1 cellular context compared by ENCODE assay signal in the genomic region with DNA sequence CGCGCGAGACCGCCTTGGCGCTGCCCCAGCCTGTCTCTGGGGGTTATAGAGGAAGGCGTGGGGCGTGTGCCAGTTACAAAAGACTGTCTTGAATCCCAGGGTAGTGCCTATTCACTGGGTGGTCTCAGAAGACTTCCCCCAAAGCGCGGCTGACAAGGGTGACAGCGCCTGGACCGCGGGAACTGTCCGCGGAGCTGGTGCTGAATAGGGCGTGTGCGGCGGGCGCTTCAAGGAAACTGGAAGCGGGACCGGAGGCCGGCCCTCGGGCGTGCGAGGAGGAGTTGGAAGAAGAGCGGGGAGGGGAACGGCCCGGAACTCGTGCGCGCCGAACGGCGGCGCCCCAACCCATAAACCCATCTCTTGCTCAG.
TF ChIP-seq lines count a peak whose summit lies in the region.

No MANE protein-coding gene starts in this region.

TF ChIP-seq in HepG2, 621 proteins besides CTCF, POLR2A, EP300 and RAD21 (continued from another document and continues in another):
- TF ChIP-seq, protein P1, sequence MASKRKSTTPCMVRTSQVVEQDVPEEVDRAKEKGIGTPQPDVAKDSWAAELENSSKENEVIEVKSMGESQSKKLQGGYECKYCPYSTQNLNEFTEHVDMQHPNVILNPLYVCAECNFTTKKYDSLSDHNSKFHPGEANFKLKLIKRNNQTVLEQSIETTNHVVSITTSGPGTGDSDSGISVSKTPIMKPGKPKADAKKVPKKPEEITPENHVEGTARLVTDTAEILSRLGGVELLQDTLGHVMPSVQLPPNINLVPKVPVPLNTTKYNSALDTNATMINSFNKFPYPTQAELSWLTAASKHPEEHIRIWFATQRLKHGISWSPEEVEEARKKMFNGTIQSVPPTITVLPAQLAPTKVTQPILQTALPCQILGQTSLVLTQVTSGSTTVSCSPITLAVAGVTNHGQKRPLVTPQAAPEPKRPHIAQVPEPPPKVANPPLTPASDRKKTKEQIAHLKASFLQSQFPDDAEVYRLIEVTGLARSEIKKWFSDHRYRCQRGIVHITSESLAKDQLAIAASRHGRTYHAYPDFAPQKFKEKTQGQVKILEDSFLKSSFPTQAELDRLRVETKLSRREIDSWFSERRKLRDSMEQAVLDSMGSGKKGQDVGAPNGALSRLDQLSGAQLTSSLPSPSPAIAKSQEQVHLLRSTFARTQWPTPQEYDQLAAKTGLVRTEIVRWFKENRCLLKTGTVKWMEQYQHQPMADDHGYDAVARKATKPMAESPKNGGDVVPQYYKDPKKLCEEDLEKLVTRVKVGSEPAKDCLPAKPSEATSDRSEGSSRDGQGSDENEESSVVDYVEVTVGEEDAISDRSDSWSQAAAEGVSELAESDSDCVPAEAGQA (IDR thresholded peaks at IDR 0.05; ENCODE audit: low read depth): no peak
- TF ChIP-seq, protein P1 (CRISPR knock-in tag; IDR thresholded peaks at IDR 0.05; ENCODE audit: borderline replicate concordance): 0 out of 2 replicates have a peak, but pooled peaks have one; percentile 59
- peak; percentile 94 for TF ChIP-seq ZNF160 (CRISPR knock-in tag; IDR thresholded peaks at IDR 0.05)
- no peak for TF ChIP-seq KDM3A (CRISPR knock-in tag; IDR thresholded peaks at IDR 0.05; ENCODE audit: low read depth)
- TF ChIP-seq, protein P2, sequence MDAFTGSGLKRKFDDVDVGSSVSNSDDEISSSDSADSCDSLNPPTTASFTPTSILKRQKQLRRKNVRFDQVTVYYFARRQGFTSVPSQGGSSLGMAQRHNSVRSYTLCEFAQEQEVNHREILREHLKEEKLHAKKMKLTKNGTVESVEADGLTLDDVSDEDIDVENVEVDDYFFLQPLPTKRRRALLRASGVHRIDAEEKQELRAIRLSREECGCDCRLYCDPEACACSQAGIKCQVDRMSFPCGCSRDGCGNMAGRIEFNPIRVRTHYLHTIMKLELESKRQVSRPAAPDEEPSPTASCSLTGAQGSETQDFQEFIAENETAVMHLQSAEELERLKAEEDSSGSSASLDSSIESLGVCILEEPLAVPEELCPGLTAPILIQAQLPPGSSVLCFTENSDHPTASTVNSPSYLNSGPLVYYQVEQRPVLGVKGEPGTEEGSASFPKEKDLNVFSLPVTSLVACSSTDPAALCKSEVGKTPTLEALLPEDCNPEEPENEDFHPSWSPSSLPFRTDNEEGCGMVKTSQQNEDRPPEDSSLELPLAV (CRISPR knock-in tag; conservative IDR thresholded peaks at IDR 0.05; ENCODE audit: low read depth): no peak
- TF ChIP-seq FOXO1 (CRISPR knock-in tag; IDR thresholded peaks at IDR 0.05): 0 out of 2 replicates have a peak, but pooled peaks have one; percentile 48
- no peak for TF ChIP-seq ZNF550 (CRISPR knock-in tag; IDR thresholded peaks at IDR 0.05; ENCODE audit: borderline replicate concordance)
- no peak for TF ChIP-seq NCOA5 (CRISPR knock-in tag; IDR thresholded peaks at IDR 0.05)
- peak; percentile 41; the same call in 1 of the 2 replicates for TF ChIP-seq FOSL2 (CRISPR knock-in tag; IDR thresholded peaks at IDR 0.05)
- TF ChIP-seq RARG (CRISPR knock-in tag; IDR thresholded peaks at IDR 0.05; ENCODE audit: low read depth): no peak
- no peak for TF ChIP-seq RBM22 (optimal IDR thresholded peaks at IDR 0.05; ENCODE audit: low read length)
- no peak; the same call in 1 of the 2 replicates for TF ChIP-seq ZNF468 (CRISPR knock-in tag; IDR thresholded peaks at IDR 0.05)
- TF ChIP-seq TARDBP (CRISPR knock-in tag; IDR thresholded peaks at IDR 0.05): no peak
- TF ChIP-seq, protein P3, sequence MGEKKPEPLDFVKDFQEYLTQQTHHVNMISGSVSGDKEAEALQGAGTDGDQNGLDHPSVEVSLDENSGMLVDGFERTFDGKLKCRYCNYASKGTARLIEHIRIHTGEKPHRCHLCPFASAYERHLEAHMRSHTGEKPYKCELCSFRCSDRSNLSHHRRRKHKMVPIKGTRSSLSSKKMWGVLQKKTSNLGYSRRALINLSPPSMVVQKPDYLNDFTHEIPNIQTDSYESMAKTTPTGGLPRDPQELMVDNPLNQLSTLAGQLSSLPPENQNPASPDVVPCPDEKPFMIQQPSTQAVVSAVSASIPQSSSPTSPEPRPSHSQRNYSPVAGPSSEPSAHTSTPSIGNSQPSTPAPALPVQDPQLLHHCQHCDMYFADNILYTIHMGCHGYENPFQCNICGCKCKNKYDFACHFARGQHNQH (CRISPR knock-in tag; IDR thresholded peaks at IDR 0.05): peak; percentile 64; the same call in 1 of the 2 replicates
- TF ChIP-seq, protein P4, sequence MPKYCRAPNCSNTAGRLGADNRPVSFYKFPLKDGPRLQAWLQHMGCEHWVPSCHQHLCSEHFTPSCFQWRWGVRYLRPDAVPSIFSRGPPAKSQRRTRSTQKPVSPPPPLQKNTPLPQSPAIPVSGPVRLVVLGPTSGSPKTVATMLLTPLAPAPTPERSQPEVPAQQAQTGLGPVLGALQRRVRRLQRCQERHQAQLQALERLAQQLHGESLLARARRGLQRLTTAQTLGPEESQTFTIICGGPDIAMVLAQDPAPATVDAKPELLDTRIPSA (CRISPR knock-in tag; IDR thresholded peaks at IDR 0.05; ENCODE audit: borderline replicate concordance): no peak
- peak; percentile 38; the same call in 1 of the 2 replicates for TF ChIP-seq EEA1 (CRISPR knock-in tag; IDR thresholded peaks at IDR 0.05; ENCODE audit: borderline replicate concordance)
- TF ChIP-seq ZNF543 (CRISPR knock-in tag; IDR thresholded peaks at IDR 0.05): 0 out of 2 replicates have a peak, but pooled peaks have one; percentile 37
- no peak; the same call in 1 of the 2 replicates for TF ChIP-seq ATF7-NPFF (CRISPR knock-in tag; IDR thresholded peaks at IDR 0.05; ENCODE audit: low read depth)
- 0 out of 2 replicates have a peak, but pooled peaks have one; percentile 71 for TF ChIP-seq SNAI1 (CRISPR knock-in tag; IDR thresholded peaks at IDR 0.05; ENCODE audit: borderline replicate concordance)
- TF ChIP-seq RBAK (CRISPR knock-in tag; IDR thresholded peaks at IDR 0.05): no peak
- TF ChIP-seq, protein P5, sequence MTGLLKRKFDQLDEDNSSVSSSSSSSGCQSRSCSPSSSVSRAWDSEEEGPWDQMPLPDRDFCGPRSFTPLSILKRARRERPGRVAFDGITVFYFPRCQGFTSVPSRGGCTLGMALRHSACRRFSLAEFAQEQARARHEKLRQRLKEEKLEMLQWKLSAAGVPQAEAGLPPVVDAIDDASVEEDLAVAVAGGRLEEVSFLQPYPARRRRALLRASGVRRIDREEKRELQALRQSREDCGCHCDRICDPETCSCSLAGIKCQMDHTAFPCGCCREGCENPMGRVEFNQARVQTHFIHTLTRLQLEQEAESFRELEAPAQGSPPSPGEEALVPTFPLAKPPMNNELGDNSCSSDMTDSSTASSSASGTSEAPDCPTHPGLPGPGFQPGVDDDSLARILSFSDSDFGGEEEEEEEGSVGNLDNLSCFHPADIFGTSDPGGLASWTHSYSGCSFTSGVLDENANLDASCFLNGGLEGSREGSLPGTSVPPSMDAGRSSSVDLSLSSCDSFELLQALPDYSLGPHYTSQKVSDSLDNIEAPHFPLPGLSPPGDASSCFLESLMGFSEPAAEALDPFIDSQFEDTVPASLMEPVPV (CRISPR knock-in tag; IDR thresholded peaks at IDR 0.05): no peak
- TF ChIP-seq RBFOX2 (IDR thresholded peaks at IDR 0.05; ENCODE audit: low read depth, low read length): no peak
- 0 out of 2 replicates have a peak, but pooled peaks have one; percentile 21 for TF ChIP-seq YEATS4 (CRISPR knock-in tag; IDR thresholded peaks at IDR 0.05; ENCODE audit: borderline replicate concordance)
- no peak for TF ChIP-seq ZNF713 (CRISPR knock-in tag; IDR thresholded peaks at IDR 0.05)
- 0 out of 2 replicates have a peak, but pooled peaks have one; percentile 37 for TF ChIP-seq ONECUT2 (CRISPR knock-in tag; IDR thresholded peaks at IDR 0.05)
- TF ChIP-seq, protein P6, sequence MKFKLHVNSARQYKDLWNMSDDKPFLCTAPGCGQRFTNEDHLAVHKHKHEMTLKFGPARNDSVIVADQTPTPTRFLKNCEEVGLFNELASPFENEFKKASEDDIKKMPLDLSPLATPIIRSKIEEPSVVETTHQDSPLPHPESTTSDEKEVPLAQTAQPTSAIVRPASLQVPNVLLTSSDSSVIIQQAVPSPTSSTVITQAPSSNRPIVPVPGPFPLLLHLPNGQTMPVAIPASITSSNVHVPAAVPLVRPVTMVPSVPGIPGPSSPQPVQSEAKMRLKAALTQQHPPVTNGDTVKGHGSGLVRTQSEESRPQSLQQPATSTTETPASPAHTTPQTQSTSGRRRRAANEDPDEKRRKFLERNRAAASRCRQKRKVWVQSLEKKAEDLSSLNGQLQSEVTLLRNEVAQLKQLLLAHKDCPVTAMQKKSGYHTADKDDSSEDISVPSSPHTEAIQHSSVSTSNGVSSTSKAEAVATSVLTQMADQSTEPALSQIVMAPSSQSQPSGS (CRISPR knock-in tag; IDR thresholded peaks at IDR 0.05): 0 out of 2 replicates have a peak, but pooled peaks have one; percentile 37
- TF ChIP-seq, protein P7, sequence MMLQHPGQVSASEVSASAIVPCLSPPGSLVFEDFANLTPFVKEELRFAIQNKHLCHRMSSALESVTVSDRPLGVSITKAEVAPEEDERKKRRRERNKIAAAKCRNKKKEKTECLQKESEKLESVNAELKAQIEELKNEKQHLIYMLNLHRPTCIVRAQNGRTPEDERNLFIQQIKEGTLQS (CRISPR knock-in tag; IDR thresholded peaks at IDR 0.05): peak; percentile 71; the same call in 1 of the 2 replicates
- no peak for TF ChIP-seq SYNCRIP (IDR thresholded peaks at IDR 0.05; ENCODE audit: insufficient read depth, low read depth, low read length)
- TF ChIP-seq FOSL1 (CRISPR knock-in tag; IDR thresholded peaks at IDR 0.05; ENCODE audit: borderline replicate concordance): peak; percentile 62; the same call in 1 of the 2 replicates
- TF ChIP-seq ZNF709 (CRISPR knock-in tag; IDR thresholded peaks at IDR 0.05): peak; percentile 72; the same call in 1 of the 2 replicates
- 0 out of 2 replicates have a peak, but pooled peaks have one; percentile 76 for TF ChIP-seq FOXM1 (CRISPR knock-in tag; IDR thresholded peaks at IDR 0.05)
- no peak for TF ChIP-seq HNRNPK (IDR thresholded peaks at IDR 0.05; ENCODE audit: low read depth, low read length, poor library complexity, severe bottlenecking)
- peak; percentile 29; the same call in 1 of the 2 replicates for TF ChIP-seq STAG1 (CRISPR knock-in tag; IDR thresholded peaks at IDR 0.05)
- TF ChIP-seq TRIM24 (CRISPR knock-in tag; IDR thresholded peaks at IDR 0.05): no peak
- TF ChIP-seq ZNF737 (CRISPR knock-in tag; IDR thresholded peaks at IDR 0.05; ENCODE audit: borderline replicate concordance): no peak
- 0 out of 2 replicates have a peak, but pooled peaks have one; percentile 51 for TF ChIP-seq SAFB2 (CRISPR knock-in tag; IDR thresholded peaks at IDR 0.05; ENCODE audit: borderline replicate concordance, low read depth)
- no peak for TF ChIP-seq MED8 (CRISPR knock-in tag; IDR thresholded peaks at IDR 0.05; ENCODE audit: insufficient replicate concordance)
- no peak for TF ChIP-seq RAD51 (IDR thresholded peaks at IDR 0.05; ENCODE audit: borderline replicate concordance)
- TF ChIP-seq, protein P8, sequence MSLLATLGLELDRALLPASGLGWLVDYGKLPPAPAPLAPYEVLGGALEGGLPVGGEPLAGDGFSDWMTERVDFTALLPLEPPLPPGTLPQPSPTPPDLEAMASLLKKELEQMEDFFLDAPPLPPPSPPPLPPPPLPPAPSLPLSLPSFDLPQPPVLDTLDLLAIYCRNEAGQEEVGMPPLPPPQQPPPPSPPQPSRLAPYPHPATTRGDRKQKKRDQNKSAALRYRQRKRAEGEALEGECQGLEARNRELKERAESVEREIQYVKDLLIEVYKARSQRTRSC (CRISPR knock-in tag; IDR thresholded peaks at IDR 0.05; ENCODE audit: low read depth): no peak
- no peak for TF ChIP-seq ZNF564 (CRISPR knock-in tag; IDR thresholded peaks at IDR 0.05)
- peak; percentile 50; the same call in 1 of the 2 replicates for TF ChIP-seq KDM4B (CRISPR knock-in tag; IDR thresholded peaks at IDR 0.05)
- peak; percentile 85 for TF ChIP-seq ZNF883 (CRISPR knock-in tag; IDR thresholded peaks at IDR 0.05; ENCODE audit: not compliant biosample characterization)
- no peak for TF ChIP-seq ZNF10 (CRISPR knock-in tag; IDR thresholded peaks at IDR 0.05; ENCODE audit: borderline replicate concordance, low read depth)
- TF ChIP-seq BRD4 (CRISPR knock-in tag; IDR thresholded peaks at IDR 0.05): no peak
- TF ChIP-seq, protein P9, sequence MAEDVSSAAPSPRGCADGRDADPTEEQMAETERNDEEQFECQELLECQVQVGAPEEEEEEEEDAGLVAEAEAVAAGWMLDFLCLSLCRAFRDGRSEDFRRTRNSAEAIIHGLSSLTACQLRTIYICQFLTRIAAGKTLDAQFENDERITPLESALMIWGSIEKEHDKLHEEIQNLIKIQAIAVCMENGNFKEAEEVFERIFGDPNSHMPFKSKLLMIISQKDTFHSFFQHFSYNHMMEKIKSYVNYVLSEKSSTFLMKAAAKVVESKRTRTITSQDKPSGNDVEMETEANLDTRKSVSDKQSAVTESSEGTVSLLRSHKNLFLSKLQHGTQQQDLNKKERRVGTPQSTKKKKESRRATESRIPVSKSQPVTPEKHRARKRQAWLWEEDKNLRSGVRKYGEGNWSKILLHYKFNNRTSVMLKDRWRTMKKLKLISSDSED (CRISPR knock-in tag; IDR thresholded peaks at IDR 0.05): 0 out of 2 replicates have a peak, but pooled peaks have one; percentile 78
- no peak for TF ChIP-seq MIER3 (CRISPR knock-in tag; IDR thresholded peaks at IDR 0.05; ENCODE audit: borderline replicate concordance)
- TF ChIP-seq MBD4 (IDR thresholded peaks at IDR 0.05; ENCODE audit: borderline replicate concordance, low read length): no peak
- peak; percentile 92 for TF ChIP-seq HES4 (CRISPR knock-in tag; IDR thresholded peaks at IDR 0.05; ENCODE audit: borderline replicate concordance)
- TF ChIP-seq RORA (CRISPR knock-in tag; IDR thresholded peaks at IDR 0.05): no peak
- peak; percentile 73; the same call in 1 of the 2 replicates for TF ChIP-seq MAF1 (CRISPR knock-in tag; IDR thresholded peaks at IDR 0.05; ENCODE audit: borderline replicate concordance)
- peak; percentile 98 for TF ChIP-seq MIER2 (CRISPR knock-in tag; IDR thresholded peaks at IDR 0.05)
- TF ChIP-seq ZNF790 (CRISPR knock-in tag; IDR thresholded peaks at IDR 0.05; ENCODE audit: borderline replicate concordance): peak; percentile 89; the same call in 1 of the 2 replicates
- TF ChIP-seq YY1 (IDR thresholded peaks at IDR 0.05; ENCODE audit: insufficient read depth, insufficient replicate concordance, low read depth, low read length): no peak
- peak; percentile 85; the same call in 1 of the 2 replicates for TF ChIP-seq AHR (CRISPR knock-in tag; IDR thresholded peaks at IDR 0.05)
